10 cellular contexts compared by ENCODE assay signal in the genomic region with DNA sequence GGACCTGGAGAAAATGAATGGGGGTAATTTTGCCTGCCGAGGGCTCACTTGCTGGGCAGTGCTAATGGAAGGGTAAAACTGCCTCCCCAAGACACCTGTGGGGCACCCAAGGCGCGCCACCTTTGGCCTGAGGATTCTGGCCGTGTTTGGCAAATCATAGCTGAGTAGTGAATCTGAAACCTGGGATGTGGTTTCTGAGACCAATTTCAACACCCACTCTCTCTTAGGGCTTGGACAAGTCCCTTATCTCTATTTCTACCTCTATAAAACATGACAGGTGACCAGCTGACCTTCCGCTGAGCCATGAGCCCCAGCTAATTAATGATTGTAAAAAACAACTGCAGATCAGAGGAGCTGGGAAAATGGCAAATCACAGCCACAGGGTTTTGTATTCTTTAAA. TPM values are rescaled to one million over a fixed set of nuclear protein-coding genes. Genes with fewer than 3 reads are reported as not detected.
DNase-seq lines count a peak whose midpoint lies in the region; ATAC-seq lines count a peak whose summit lies in the region.
"Had no signal": no experiment of that assay in that cellular context is flagged by ENCODE, and none has a peak within 500 bp of the region (broad histone marks: within the 10 kb centered on the region; RNA-seq: fewer than 3 reads in every experiment).

No MANE protein-coding gene starts in this region.

- H3K4me3 ChIP-seq in HAP-1 (peak overlapping the region; percentile 75), iPS DF 6.9 (ENCODE audit: low read length) (peak overlapping the region; percentile 49; the same call in 1 of the 2 replicates), skeletal muscle satellite cell (ENCODE audit: low read length) (peak overlapping the region; percentile 77)

- in situ Hi-C loops in HAP-1 (cut with MboI; ENCODE audit: low sequenced_read_pairs): no loop called here

- H3K4me1 ChIP-seq in HAP-1: peaks cover 17% of the 10 kb centered on the region
- 0 out of 2 replicates have a peak, but pooled peaks cover 2% of the 10 kb centered on the region for H3K4me1 ChIP-seq in iPS DF 6.9 (ENCODE audit: control insufficient read depth, insufficient read depth, low read length)
- H3K4me1 ChIP-seq in skeletal muscle satellite cell (ENCODE audit: control insufficient read depth, insufficient read depth, low read length): peaks cover 40% of the 10 kb centered on the region

- no peaks in the 10 kb centered on the region for H3K9me3 ChIP-seq in HAP-1
- H3K9me3 ChIP-seq in iPS DF 6.9 (ENCODE audit: control insufficient read depth, insufficient read depth, low read length): no peaks in the 10 kb centered on the region
- H3K9me3 ChIP-seq in skeletal muscle satellite cell (replicated peaks; ENCODE audit: low read length): no peaks in the 10 kb centered on the region
- H3K9me3 ChIP-seq: neutrophil had no signal

- no peak for ATAC-seq in HG03045 (IDR thresholded peaks at IDR 0.05; ENCODE audit: unreplicated experiment)

- H3K36me3 ChIP-seq in HAP-1 (replicated peaks) (no peaks in the 10 kb centered on the region; the same call in 1 of the 2 replicates), iPS DF 6.9 (ENCODE audit: control insufficient read depth, insufficient read depth, low read length) (no peaks in the 10 kb centered on the region), skeletal muscle satellite cell (ENCODE audit: insufficient read depth, low read length) (no peaks in the 10 kb centered on the region)
- H3K36me3 ChIP-seq: neutrophil had no signal

- H3K27ac Mint-ChIP-seq in activated naive CD8-positive, alpha-beta T cell: no peak overlapping the region
- H3K27ac Mint-ChIP-seq: activated naive CD4-positive, alpha-beta T cell treated with anti-CD3 and anti-CD28 coated beads, Interleukin-2, amount 50 U/mL, for 24 hours had no signal

- DNase-seq in HAP-1 (ENCODE audit: low spot score in 2 of 2) (no peak), iPS DF 6.9 (ENCODE audit: low read depth, low spot score) (no peak), D341Med (ENCODE audit: low spot score) (no peak), NCI-H748 (lab: John Stamatoyannopoulos, UW; ENCODE audit: unreplicated experiment) (no peak), AG20443 (ENCODE audit: low spot score) (no peak)

- no peaks in the 10 kb centered on the region for H3K9me3 Mint-ChIP-seq in activated naive CD8-positive, alpha-beta T cell (ENCODE audit: low read depth)
- H3K9me3 Mint-ChIP-seq: activated naive CD4-positive, alpha-beta T cell treated with anti-CD3 and anti-CD28 coated beads, Interleukin-2, amount 50 U/mL, for 24 hours had no signal

- no CpG with 5 or more reads among the region's 5 CpGs for WGBS in iPS DF 6.9 (ENCODE audit: insufficient coverage, insufficient read length)

- peaks cover 5% of the 10 kb centered on the region for H3K27me3 Mint-ChIP-seq in activated naive CD8-positive, alpha-beta T cell

- H3K4me1 Mint-ChIP-seq in activated naive CD8-positive, alpha-beta T cell (ENCODE audit: low read depth): peaks cover 10% of the 10 kb centered on the region

- no peak overlapping the region for H3K27ac ChIP-seq in iPS DF 6.9 (ENCODE audit: low read length)
- H3K27ac ChIP-seq: neutrophil had no signal

- no peaks in the 10 kb centered on the region for H3K36me3 Mint-ChIP-seq in activated naive CD8-positive, alpha-beta T cell
- H3K36me3 Mint-ChIP-seq: activated naive CD4-positive, alpha-beta T cell treated with anti-CD3 and anti-CD28 coated beads, Interleukin-2, amount 50 U/mL, for 24 hours had no signal

- H3K4me3 Mint-ChIP-seq in activated naive CD8-positive, alpha-beta T cell: peak overlapping the region; percentile 82

- peak overlapping the region; percentile 94 for H3K4me2 ChIP-seq in skeletal muscle satellite cell (ENCODE audit: low read length)

- no peak overlapping the region for H3K9ac ChIP-seq in skeletal muscle satellite cell (ENCODE audit: low read depth, low read length)

- H3K27me3 ChIP-seq in HAP-1 (ENCODE audit: low read depth) (no peaks in the 10 kb centered on the region), iPS DF 6.9 (ENCODE audit: control insufficient read depth, insufficient read depth, low read length) (no peaks in the 10 kb centered on the region), skeletal muscle satellite cell (ENCODE audit: control insufficient read depth, insufficient read depth, low read length) (no peaks in the 10 kb centered on the region)

RNA-seq across cellular contexts. Expression of gene PACSIN3, which starts 1.5 kb away (rescaled TPM):
- total RNA-seq in skeletal muscle satellite cell (2012; rRNA removed): 8.1 and 9.9 TPM in 2 replicates

RNA-seq across cellular contexts. Expression of gene ARFGAP2, which starts 11.0 kb away (rescaled TPM):
- 121 TPM in 2 replicates for total RNA-seq in skeletal muscle satellite cell (2012; rRNA removed)

RNA-seq across cellular contexts. Expression of gene DDB2, which starts 27.1 kb away (rescaled TPM):
- total RNA-seq in skeletal muscle satellite cell (2012; rRNA removed): 14.4 and 19.3 TPM in 2 replicates
